8 cellular contexts compared by ENCODE assay signal in the genomic region with DNA sequence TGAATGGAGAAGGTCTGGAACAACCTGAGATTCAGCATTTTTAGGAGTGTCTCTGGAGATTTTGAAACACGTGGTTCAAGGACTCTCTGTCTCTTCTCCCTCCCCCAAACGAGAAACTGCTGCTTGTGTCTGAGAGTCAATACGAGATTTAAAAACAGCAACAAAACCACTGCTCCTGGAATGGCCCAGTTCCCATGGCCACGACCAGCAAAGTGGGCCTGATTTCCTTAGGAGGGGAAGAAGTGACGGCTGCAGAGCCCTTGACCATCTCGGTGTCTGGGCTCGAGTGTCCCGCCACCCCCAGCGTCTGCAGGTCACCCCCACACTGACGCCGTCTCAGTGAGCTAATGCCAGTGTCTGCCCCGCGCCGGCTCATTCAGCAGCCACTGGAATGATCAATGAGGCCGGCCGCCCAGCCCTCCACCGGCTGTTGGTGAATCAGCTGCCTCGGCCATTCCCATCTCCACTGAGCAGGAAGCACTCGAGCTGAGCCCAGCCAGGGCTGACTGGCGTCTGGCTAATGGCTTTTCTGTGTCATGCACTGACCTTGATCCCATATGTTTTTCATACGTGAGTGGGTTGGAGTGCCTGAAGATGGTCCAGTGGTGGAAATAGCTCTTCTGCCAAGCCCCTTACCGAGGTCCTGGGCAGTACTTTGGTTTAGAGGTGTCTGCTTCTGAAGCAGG.
DNase-seq lines count a peak whose midpoint lies in the region; ATAC-seq and TF ChIP-seq lines count a peak whose summit lies in the region.

No MANE protein-coding gene starts in this region.

- peak overlapping the region; percentile 30 for H3K4me2 ChIP-seq in neuronal stem cell (ENCODE audit: insufficient read depth, low read length, poor library complexity, severe bottlenecking)

- POLR2A ChIA-PET in activated CD4-positive, alpha-beta memory T cell treated with anti-CD3 and anti-CD28 coated beads for 36 hours (lab: Charles Lee) = no interaction called here

- no peak overlapping the region for H3K4ac ChIP-seq in neuronal stem cell (ENCODE audit: low read length)

- no peaks in the 10 kb centered on the region for H3K79me1 ChIP-seq in neuronal stem cell (ENCODE audit: low read depth, low read length)

- H3K9me3 Mint-ChIP-seq in activated CD4-positive, alpha-beta memory T cell treated with anti-CD3 and anti-CD28 coated beads for 36 hours = no peaks in the 10 kb centered on the region

- no peak overlapping the region for H2BK5ac ChIP-seq in neuronal stem cell (ENCODE audit: low read length)

- H2AFZ ChIP-seq in neuronal stem cell (ENCODE audit: low read length) = peak overlapping the region; percentile 86

- H3K9ac ChIP-seq in neuronal stem cell (ENCODE audit: low read depth, low read length, poor library complexity) = no peak overlapping the region

- no peaks in the 10 kb centered on the region for H3K9me3 ChIP-seq in SJCRH30 (replicated peaks)
- no peaks in the 10 kb centered on the region for H3K9me3 ChIP-seq in neuronal stem cell (replicated peaks in 1 of 2; ENCODE audit: control insufficient read depth in 2 of 2, insufficient read depth in 1 of 2, low read depth in 1 of 2, low read length in 2 of 2)

- H2BK15ac ChIP-seq in neuronal stem cell (ENCODE audit: low read length) = no peak overlapping the region

- H2BK120ac ChIP-seq in neuronal stem cell (ENCODE audit: low read depth, low read length) = no peak overlapping the region

- DNase-seq in HPDE6-E6E7 (ENCODE audit: extremely low spot score) (peak; percentile 95), SJCRH30 (peak; percentile 86 to 87), fibroblast of villous mesenchyme (ENCODE audit: low read depth) (peak; percentile 83), neuronal stem cell (ENCODE audit: low spot score) (peak; percentile 40), AML-193 (lab: John Stamatoyannopoulos, UW) (no peak)
- DNase-seq in activated CD4-positive, alpha-beta memory T cell treated with anti-CD3 and anti-CD28 coated beads for 36 hours = no peak

- H3K4me3 Mint-ChIP-seq in activated CD4-positive, alpha-beta memory T cell treated with anti-CD3 and anti-CD28 coated beads for 36 hours = no peak overlapping the region

- H3K36me3 Mint-ChIP-seq in activated CD4-positive, alpha-beta memory T cell treated with anti-CD3 and anti-CD28 coated beads for 36 hours = no peaks in the 10 kb centered on the region

- intact Hi-C loops in activated CD4-positive, alpha-beta memory T cell treated with anti-CD3 and anti-CD28 coated beads for 36 hours (cut with micrococcal nuclease) = no loop called here

- H3K27me3 ChIP-seq in SJCRH30 (no peaks in the 10 kb centered on the region), neuronal stem cell (ENCODE audit: control insufficient read depth in 3 of 3, insufficient read depth in 3 of 3, low read depth in 1 of 3, low read length in 3 of 3) (peaks cover 0 to 2% (median 0%) of the 10 kb centered on the region in 3 experiments)

- H2AK5ac ChIP-seq in neuronal stem cell (ENCODE audit: low read depth, low read length) = no peak overlapping the region

- peaks cover 20% of the 10 kb centered on the region for H3K4me1 ChIP-seq in SJCRH30
- H3K4me1 ChIP-seq in neuronal stem cell (ENCODE audit: control insufficient read depth in 2 of 2, insufficient read depth in 1 of 2, low read depth in 1 of 2, low read length in 2 of 2) = peaks cover 5 to 20% of the 10 kb centered on the region in 2 donors

- H3K14ac ChIP-seq in neuronal stem cell (ENCODE audit: low read length) = no peak overlapping the region

- ATAC-seq in HG02759 (IDR thresholded peaks at IDR 0.05; ENCODE audit: unreplicated experiment) (no peak), GM18870 (IDR thresholded peaks at IDR 0.05; ENCODE audit: unreplicated experiment) (no peak)

- no peak for TF ChIP-seq CTCF in fibroblast of villous mesenchyme (IDR thresholded peaks at IDR 0.05; ENCODE audit: insufficient read depth, low read depth, low read length)

- no peaks in the 10 kb centered on the region for H3K36me3 ChIP-seq in SJCRH30
- H3K36me3 ChIP-seq in neuronal stem cell (replicated peaks in 1 of 2; ENCODE audit: control insufficient read depth in 2 of 2, insufficient read depth in 2 of 2, low read length in 2 of 2) = no peaks in the 10 kb centered on the region

- H2BK12ac ChIP-seq in neuronal stem cell (ENCODE audit: low read length) = no peak overlapping the region

- peaks cover 12% of the 10 kb centered on the region for H3K4me1 Mint-ChIP-seq in activated CD4-positive, alpha-beta memory T cell treated with anti-CD3 and anti-CD28 coated beads for 36 hours (ENCODE audit: low read depth)

- peak overlapping the region; percentile 75 for H3K27ac ChIP-seq in SJCRH30
- no peak overlapping the region for H3K27ac ChIP-seq in neuronal stem cell (replicated peaks; ENCODE audit: low read length)

- H3K27me3 Mint-ChIP-seq in activated CD4-positive, alpha-beta memory T cell treated with anti-CD3 and anti-CD28 coated beads for 36 hours = no peaks in the 10 kb centered on the region

- no peak overlapping the region for H3K27ac Mint-ChIP-seq in activated CD4-positive, alpha-beta memory T cell treated with anti-CD3 and anti-CD28 coated beads for 36 hours

- H4K91ac ChIP-seq in neuronal stem cell (ENCODE audit: low read depth, low read length, poor library complexity) = no peak overlapping the region

- peak overlapping the region; percentile 82 for H3K18ac ChIP-seq in neuronal stem cell (ENCODE audit: low read length)

- CTCF ChIA-PET in activated CD4-positive, alpha-beta memory T cell treated with anti-CD3 and anti-CD28 coated beads for 36 hours (lab: Charles Lee) = no interaction called here

- H4K8ac ChIP-seq in neuronal stem cell (ENCODE audit: low read depth, low read length) = no peak overlapping the region

- H3K4me3 ChIP-seq in SJCRH30 = peak overlapping the region; percentile 57
- H3K4me3 ChIP-seq in fibroblast of villous mesenchyme (ENCODE audit: low read depth, low read length) = peak overlapping the region; percentile 42
- H3K4me3 ChIP-seq in neuronal stem cell (ENCODE audit: low read length in 2 of 2) = peak overlapping the region in 1 of 2 donors; percentile 48

- no CpG with 5 or more reads among the region's 22 CpGs for WGBS in neuronal stem cell (ENCODE audit: extremely low coverage in 2 of 2, insufficient read length in 2 of 2, insufficient replicate concordance in 1 of 2), 2 donors

- H3K23ac ChIP-seq in neuronal stem cell (ENCODE audit: low read depth, low read length, poor library complexity) = no peak overlapping the region

Comparison
In these comparisons a context has a peak if more than half of its experiments do, and no peak if none do; other contexts are left out.
1. DNase-seq: peak in HPDE6-E6E7 (single experiment), SJCRH30 (2 of 2), fibroblast of villous mesenchyme (single experiment) and neuronal stem cell (single experiment); none in activated CD4-positive, alpha-beta memory T cell treated with anti-CD3 and anti-CD28 coated beads for 36 hours (single experiment) and AML-193 (0 of 2).